In genomic region chr16:67399218-67399733, GRCh38 we compare ENCODE assay signal across 10 cellular contexts. TPM values are rescaled to one million over a fixed set of nuclear protein-coding genes. Genes with fewer than 3 reads are reported as not detected.
A peak's percentile ranks its signal among the peaks of the same experiment; 100 is the strongest.
DNase-seq lines count a peak whose midpoint lies in the region; ATAC-seq and TF ChIP-seq lines count a peak whose summit lies in the region.
"Had no signal": no experiment of that assay in that cellular context is flagged by ENCODE, and none has a peak within 500 bp of the region (broad histone marks: within the 10 kb centered on the region; RNA-seq: fewer than 3 reads in every experiment).

No MANE protein-coding gene starts in this region.

- peaks cover 3% of the 10 kb centered on the region for H3K36me3 Mint-ChIP-seq in Caco-2 (ENCODE audit: insufficient read depth, unreplicated experiment)

- intact Hi-C loops in Caco-2 (cut with micrococcal nuclease; ENCODE audit: unreplicated experiment) (no loop called here), Panc1 (cut with micrococcal nuclease; ENCODE audit: unreplicated experiment) (no loop called here), ascending aorta (cut with DNase I) (loop anchor here (10.0 kb wide), 1 partner anchor 114 kb away; no protein-coding TSS in a partner anchor)

- H3K27ac ChIP-seq in Panc1 (ENCODE audit: low read length) (no peak overlapping the region), ascending aorta (no peak overlapping the region)
- H3K27ac ChIP-seq in effector memory CD4-positive, alpha-beta T cell (ENCODE audit: insufficient read depth, low read length, poor library complexity, severe bottlenecking): no peak overlapping the region

- ATAC-seq in Panc1: peak; percentile 80

- no peak overlapping the region for H3K4me3 ChIP-seq in Caco-2 (ENCODE audit: low read depth, low read length)
- H3K4me3 ChIP-seq in Panc1 (ENCODE audit: low read depth in 2 of 2, low read length in 2 of 2): no peak overlapping the region
- no peak overlapping the region for H3K4me3 ChIP-seq in ascending aorta
- H3K4me3 ChIP-seq in effector memory CD4-positive, alpha-beta T cell (ENCODE audit: insufficient read depth, low read depth, low read length, poor library complexity, severe bottlenecking): no peak overlapping the region
- H3K4me3 ChIP-seq: HAP-1 had no signal

- no peaks in the 10 kb centered on the region for H3K27me3 Mint-ChIP-seq in Caco-2 (ENCODE audit: insufficient read depth, unreplicated experiment)

- no peaks in the 10 kb centered on the region for H3K36me3 ChIP-seq in Caco-2 (ENCODE audit: control insufficient read depth, insufficient read depth, low read length)
- H3K36me3 ChIP-seq in Panc1 (ENCODE audit: control insufficient read depth, insufficient read depth, low read length): no peaks in the 10 kb centered on the region
- no peaks in the 10 kb centered on the region for H3K36me3 ChIP-seq in ascending aorta
- H3K36me3 ChIP-seq in effector memory CD4-positive, alpha-beta T cell (ENCODE audit: control insufficient read depth, insufficient read depth, low read length): no peaks in the 10 kb centered on the region
- H3K36me3 ChIP-seq: HAP-1 had no signal

- H3K9me3 Mint-ChIP-seq in Caco-2 (ENCODE audit: unreplicated experiment): no peaks in the 10 kb centered on the region

- DNase-seq in Caco-2 (no peak), Panc1 (ENCODE audit: low read depth, low spot score) (no peak), ascending aorta (ENCODE audit: low spot score in 2 of 2) (no peak), inferior parietal cortex (ENCODE audit: extremely low spot score) (peak; percentile 44), DMS 273 treated with DMSO at 0.1 percent for 48 hours (lab: John Stamatoyannopoulos, UW) (no peak), foreskin melanocyte (no peak)
- peak; percentile 23 to 61 for DNase-seq in stimulated activated CD4-positive, alpha-beta T cell treated with anti-CD3 and anti-CD28 coated beads, Interleukin-4, amount 100 ng/mL, for 4 hours
- DNase-seq in effector memory CD4-positive, alpha-beta T cell: no peak

- H3K4me1 ChIP-seq in Caco-2: peaks cover 28% of the 10 kb centered on the region
- H3K4me1 ChIP-seq in Panc1 (ENCODE audit: control insufficient read depth, insufficient read depth, low read length): no peaks in the 10 kb centered on the region
- peaks cover 4 to 16% of the 10 kb centered on the region in 2 donors for H3K4me1 ChIP-seq in ascending aorta
- peaks cover 3% of the 10 kb centered on the region for H3K4me1 ChIP-seq in effector memory CD4-positive, alpha-beta T cell (ENCODE audit: control insufficient read depth, insufficient read depth, low read length, poor library complexity, severe bottlenecking)

- H3K9me3 ChIP-seq in Caco-2 (no peaks in the 10 kb centered on the region), Panc1 (ENCODE audit: control insufficient read depth, insufficient read depth, low read depth, low read length) (no peaks in the 10 kb centered on the region), ascending aorta (no peaks in the 10 kb centered on the region)
- H3K9me3 ChIP-seq in effector memory CD4-positive, alpha-beta T cell (ENCODE audit: control insufficient read depth, low read length): no peaks in the 10 kb centered on the region
- H3K9me3 ChIP-seq: HAP-1 had no signal

- POLR2A ChIA-PET in Caco-2 (lab: Charles Lee): no interaction called here
- POLR2A ChIA-PET in Panc1 (lab: Charles Lee): interaction anchor here (0.7 kb wide), 1 partner anchor 76 kb away, joined by 3 read pairs; no protein-coding TSS in a partner anchor

- in situ Hi-C loops in Panc1 (cut with HindIII; ENCODE audit: low pct_unique_long_range_greater_than_20kb, low sequenced_read_pairs): no loop called here

- H3K27me3 ChIP-seq in Caco-2 (replicated peaks; ENCODE audit: control insufficient read depth, insufficient read depth, low read length) (no peaks in the 10 kb centered on the region), Panc1 (ENCODE audit: control insufficient read depth, insufficient read depth, low read length) (no peaks in the 10 kb centered on the region), ascending aorta (peaks cover 6% of the 10 kb centered on the region)
- H3K27me3 ChIP-seq in effector memory CD4-positive, alpha-beta T cell (replicated peaks; ENCODE audit: control insufficient read depth, insufficient read depth, low read length, poor library complexity, severe bottlenecking): peaks cover 17% of the 10 kb centered on the region

- TF ChIP-seq CTCF in Caco-2 (IDR thresholded peaks at IDR 0.05; ENCODE audit: insufficient read depth in 1 of 2, low read depth in 1 of 2, low read length in 1 of 2, severe bottlenecking in 1 of 2, unreplicated experiment in 1 of 2) (peak; percentile 8 to 19), Panc1 (IDR thresholded peaks at IDR 0.05) (peak; percentile 88), ascending aorta (IDR thresholded peaks at IDR 0.05) (peak; percentile 55 to 77 (median 65))

- CTCF ChIA-PET in Caco-2 (lab: Charles Lee): interaction anchor here (0.6 to 1.5 kb wide), 2 partner anchors 139 to 153 kb away, joined by 4 to 6 read pairs; no protein-coding TSS in a partner anchor
- CTCF ChIA-PET in Panc1 (lab: Charles Lee): interaction anchor here (0.6 to 1.2 kb wide), 5 partner anchors 9 to 139 kb away, joined by 3 read pairs; no protein-coding TSS in a partner anchor

- H3K27ac Mint-ChIP-seq in Caco-2 (ENCODE audit: unreplicated experiment): no peak overlapping the region

- peaks cover 24% of the 10 kb centered on the region for H3K4me1 Mint-ChIP-seq in Caco-2 (ENCODE audit: low read depth, unreplicated experiment)

- no peak overlapping the region for H3K4me3 Mint-ChIP-seq in Caco-2 (ENCODE audit: unreplicated experiment)

- BruUV-seq in Caco-2 (replicated peaks; lab: Mats Ljungman, UMichigan): no TSS peak
- no TSS peak for BruUV-seq in Panc1 (replicated peaks; lab: Mats Ljungman, UMichigan)

RNA-seq across cellular contexts. Expression of gene TPPP3, which starts 6.0 kb away (rescaled TPM):
- total RNA-seq in Caco-2 (2022): 0.39 and 0.56 TPM in 2 replicates
- total RNA-seq in Panc1 (2021; ENCODE audit: unreplicated experiment): 0.95 TPM
- polyA plus RNA-seq in Panc1 (2012; ENCODE audit: insufficient read length): 6.0 TPM
- 2.8 TPM for total RNA-seq in ascending aorta

RNA-seq across cellular contexts. Expression of gene ZDHHC1, which starts 17.0 kb away (rescaled TPM):
- total RNA-seq in Caco-2 (2022) (1.0 and 1.3 TPM in 2 replicates), Panc1 (2021; ENCODE audit: unreplicated experiment) (7.8 TPM), ascending aorta (82.7 TPM)
- polyA plus RNA-seq in Panc1 (2012; ENCODE audit: insufficient read length): 10.4 TPM

RNA-seq across cellular contexts. Expression of gene HSD11B2, which starts 31.6 kb away (rescaled TPM):
- total RNA-seq in Caco-2 (2022) (11.3 and 12.3 TPM in 2 replicates), Panc1 (2021; ENCODE audit: unreplicated experiment) (0.77 TPM), ascending aorta (2.4 TPM)
- polyA plus RNA-seq in Panc1 (2012; ENCODE audit: insufficient read length): 1.0 TPM
- total RNA-seq: dermis microvascular lymphatic vessel endothelial cell had no signal

Comparison
In these comparisons a context has a peak if more than half of its experiments do, and no peak if none do; other contexts are left out.
1. DNase-seq: peak in inferior parietal cortex (single experiment) and stimulated activated CD4-positive, alpha-beta T cell treated with anti-CD3 and anti-CD28 coated beads, Interleukin-4, amount 100 ng/mL, for 4 hours (2 of 2); none in Caco-2 (0 of 2), Panc1 (single experiment), ascending aorta (0 of 2), DMS 273 treated with DMSO at 0.1 percent for 48 hours (single experiment), foreskin melanocyte (single experiment) and effector memory CD4-positive, alpha-beta T cell (0 of 3).
2. CTCF ChIP-seq: peak in every context shown above with its lines; median percentile 88 in Panc1; 65 in ascending aorta; 14 in Caco-2.